Comparison of ENCODE assay signal across 12 cellular contexts in genomic region chr20:52172392-52173047, GRCh38. TPM values are rescaled to one million over a fixed set of nuclear protein-coding genes. Genes with fewer than 3 reads are reported as not detected.
DNase-seq lines count a peak whose midpoint lies in the region; ATAC-seq, FAIRE-seq and TF ChIP-seq lines count a peak whose summit lies in the region.
"Had no signal": no experiment of that assay in that cellular context is flagged by ENCODE, and none has a peak within 500 bp of the region (broad histone marks: within the 10 kb centered on the region; RNA-seq: fewer than 3 reads in every experiment).

No MANE protein-coding gene starts in this region.

- H3K4me1 ChIP-seq in MM.1S (ENCODE audit: low read length): peaks cover 48% of the 10 kb centered on the region
- H3K4me1 ChIP-seq in CD4-positive, alpha-beta memory T cell (ENCODE audit: insufficient read depth, low read length): no peaks in the 10 kb centered on the region
- H3K4me1 ChIP-seq: SJSA1, testis had no signal

- no peaks in the 10 kb centered on the region for H3K36me3 ChIP-seq in MM.1S (replicated peaks; ENCODE audit: insufficient read depth, low read length)
- H3K36me3 ChIP-seq in CD4-positive, alpha-beta memory T cell (ENCODE audit: insufficient read depth, low read length): no peaks in the 10 kb centered on the region
- H3K36me3 ChIP-seq: neutrophil had no signal

- H3K9me3 Mint-ChIP-seq in CD4-positive, alpha-beta memory T cell: peaks cover 0 to 2% (median 0%) of the 10 kb centered on the region in 8 donors

- no peaks in the 10 kb centered on the region for H4K20me1 ChIP-seq in MM.1S (ENCODE audit: insufficient read depth, low read length)

- no peaks in the 10 kb centered on the region for H3K9me2 ChIP-seq in MM.1S (replicated peaks; ENCODE audit: insufficient read depth, low read length)

- TF ChIP-seq POLR2A in GM12892 (IDR thresholded peaks at IDR 0.05; ENCODE audit: low read depth, low read length): no peak

- H3K4me2 ChIP-seq in MM.1S (ENCODE audit: low read depth, low read length): peak overlapping the region; percentile 59

- H2AFZ ChIP-seq in MM.1S (ENCODE audit: low read length): peak overlapping the region; percentile 11

- POLR2A ChIA-PET in CD4-positive, alpha-beta memory T cell (lab: Charles Lee; ENCODE audit: partially characterized antibody): no interaction called here

- peaks cover 0 to 1% (median under 1%) of the 10 kb centered on the region in 4 donors for H3K4me1 Mint-ChIP-seq in CD4-positive, alpha-beta memory T cell

- ATAC-seq in GM19463 (IDR thresholded peaks at IDR 0.05; ENCODE audit: unreplicated experiment) (peak; percentile 93), HG02938 (IDR thresholded peaks at IDR 0.05; ENCODE audit: unreplicated experiment) (peak; percentile 84)

- FAIRE-seq in GM12892 (lab: Jason Lieb, UNC): no peak

- no peaks in the 10 kb centered on the region for H3K27me3 ChIP-seq in MM.1S (replicated peaks; ENCODE audit: insufficient read depth, low read length)
- no peaks in the 10 kb centered on the region for H3K27me3 ChIP-seq in CD4-positive, alpha-beta memory T cell (ENCODE audit: insufficient read depth, low read length)
- H3K27me3 ChIP-seq: neutrophil, SJSA1, testis had no signal

- peaks cover 22 to 26% of the 10 kb centered on the region in 2 donors for H3K36me3 Mint-ChIP-seq in CD4-positive, alpha-beta memory T cell

- H3K4me3 Mint-ChIP-seq in CD4-positive, alpha-beta memory T cell: no peak overlapping the region

- intact Hi-C loops in CD4-positive, alpha-beta memory T cell (cut with micrococcal nuclease): no loop called here

- H3K27ac Mint-ChIP-seq in CD4-positive, alpha-beta memory T cell: peak overlapping the region in 3 of 7 donors; percentile 5 to 57 (median 16)

- H3K79me2 ChIP-seq in MM.1S (ENCODE audit: low read length): peaks cover 54% of the 10 kb centered on the region

- H3K27ac ChIP-seq in MM.1S (ENCODE audit: low read length): peak overlapping the region; percentile 81
- H3K27ac ChIP-seq in CD4-positive, alpha-beta memory T cell (ENCODE audit: low read depth, low read length): no peak overlapping the region
- H3K27ac ChIP-seq: neutrophil, SJSA1, testis had no signal

- no peak for TF ChIP-seq CTCF in MM.1S (IDR thresholded peaks at IDR 0.05; ENCODE audit: low read length)

- peaks cover 34% of the 10 kb centered on the region for H3F3A ChIP-seq in MM.1S (ENCODE audit: insufficient read depth, low read length)

- no peaks in the 10 kb centered on the region for H3K9me3 ChIP-seq in MM.1S (replicated peaks; ENCODE audit: insufficient read depth, low read length)
- no peaks in the 10 kb centered on the region for H3K9me3 ChIP-seq in CD4-positive, alpha-beta memory T cell (ENCODE audit: control insufficient read depth in 1 of 2, low read length in 2 of 2)
- H3K9me3 ChIP-seq: neutrophil, SJSA1, testis had no signal

- no peaks in the 10 kb centered on the region for H3K27me3 Mint-ChIP-seq in CD4-positive, alpha-beta memory T cell

- peak overlapping the region; percentile 27; the same call in 1 of the 2 replicates for H3K4me3 ChIP-seq in MM.1S (ENCODE audit: low read length)
- no peak overlapping the region for H3K4me3 ChIP-seq in CD4-positive, alpha-beta memory T cell (ENCODE audit: low read length in 2 of 2)
- H3K4me3 ChIP-seq: SJSA1, testis had no signal

- CTCF ChIA-PET in CD4-positive, alpha-beta memory T cell (lab: Charles Lee; ENCODE audit: partially characterized antibody): interaction anchor here (1.0 kb wide), 1 partner anchor 44 kb away, joined by 3 read pairs; no protein-coding TSS in a partner anchor

- DNase-seq in GM12892 (ENCODE audit: insufficient read length) (peak; percentile 42), MM.1S (peak; percentile 86), COLO668 (lab: John Stamatoyannopoulos, UW; ENCODE audit: unreplicated experiment) (no peak), NCI-H748 treated with DMSO at 0.1 percent for 48 hours (lab: John Stamatoyannopoulos, UW) (no peak)
- DNase-seq in stimulated activated naive CD4-positive, alpha-beta T cell (lab: John Stamatoyannopoulos, UW): no peak
- no peak for DNase-seq in CD4-positive, alpha-beta memory T cell
- DNase-seq: NCI-H2171 treated with DMSO at 0.1 percent for 48 hours, testis had no signal

- H3K9ac ChIP-seq in MM.1S (ENCODE audit: low read length): peak overlapping the region; percentile 33; the same call in 1 of the 2 replicates

RNA-seq across cellular contexts. Expression of gene ZFP64, which starts 19.1 kb away (rescaled TPM):
- polyA plus RNA-seq in GM12892 (2012; ENCODE audit: missing spikeins): 9.8 TPM
- total RNA-seq in CD4-positive, alpha-beta memory T cell: 10 to 100 TPM; 11.4 to 12.8 TPM
- 10 to 100 TPM in 1 of 2 donors, 1 to 10 TPM in 1; 6.2 to 11.2 TPM for polyA plus RNA-seq in CD4-positive, alpha-beta memory T cell

Comparison
In these comparisons a context has a peak if more than half of its experiments do, and no peak if none do; other contexts are left out.
1. DNase-seq: peak in GM12892 (single experiment) and MM.1S (single experiment); none in COLO668 (single experiment), stimulated activated naive CD4-positive, alpha-beta T cell (0 of 6), CD4-positive, alpha-beta memory T cell (0 of 5) and NCI-H748 treated with DMSO at 0.1 percent for 48 hours (single experiment).